20 cellular contexts compared by ENCODE assay signal in the genomic region with DNA sequence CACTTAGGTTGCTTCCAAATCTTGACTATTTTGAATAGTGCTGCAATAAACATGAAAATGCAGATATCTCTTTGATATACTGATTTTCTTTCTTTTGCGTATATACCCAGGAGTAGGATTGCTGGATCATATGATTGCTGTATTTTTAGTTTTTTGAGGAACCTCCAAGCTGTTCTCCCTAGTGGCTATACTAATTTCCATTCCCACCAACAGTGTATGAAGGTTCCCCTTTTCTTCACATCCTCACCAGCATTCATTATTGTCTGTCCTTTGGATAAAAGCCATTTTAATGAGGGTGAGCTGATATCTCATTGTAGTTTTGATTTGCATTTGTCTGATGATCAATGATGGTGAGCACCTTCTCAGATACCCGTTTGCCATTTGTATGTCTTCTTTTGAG. TPM values are rescaled to one million over a fixed set of nuclear protein-coding genes. Genes with fewer than 3 reads are reported as not detected.
"Had no signal": no experiment of that assay in that cellular context is flagged by ENCODE, and none has a peak within 500 bp of the region (broad histone marks: within the 10 kb centered on the region; RNA-seq: fewer than 3 reads in every experiment).

No MANE protein-coding gene starts in this region.

- ATAC-seq: esophagus mucosa, heart right ventricle, natural killer cell, pancreas, right cardiac atrium had no signal

- DNase-seq: cortex of kidney; dorsolateral prefrontal cortex; effector CD8-positive, alpha-beta T cell; heart right ventricle; hypothalamus; kidney glomerular epithelial cell; mammary epithelial cell; natural killer cell; nucleus accumbens; pancreas; right cardiac atrium; small intestine; stimulated activated CD4-positive, alpha-beta T cell treated with anti-CD3 and anti-CD28 coated beads, Interleukin-12 subunit alpha, Interleukin-12 subunit beta, amount 100 ng/mL, for 4 hours; stimulated activated naive CD4-positive, alpha-beta T cell; stomach; substantia nigra; transverse colon had no signal

RNA-seq across cellular contexts. Expression of a gene that starts 12.5 kb away (rescaled TPM):
- total RNA-seq: frontal cortex, mammary epithelial cell, progenitor cell of endocrine pancreas had no signal
